1 cellular context compared by ENCODE assay signal in genomic region chr1:12618661-12619395, GRCh38.
TF ChIP-seq lines count a peak whose summit lies in the region.

No MANE protein-coding gene starts in this region.

TF ChIP-seq in HepG2, 621 proteins besides CTCF, POLR2A, EP300 and RAD21 (continued from another document and continues in another):
- TF ChIP-seq STAT6 (CRISPR knock-in tag; IDR thresholded peaks at IDR 0.05; ENCODE audit: borderline replicate concordance) (no peak), ZNF724P (CRISPR knock-in tag; IDR thresholded peaks at IDR 0.05; ENCODE audit: borderline replicate concordance) (peak; percentile 81; the same call in 1 of the 2 replicates), AGO2 (optimal IDR thresholded peaks at IDR 0.05; ENCODE audit: low read depth, low read length) (no peak), KLF12 (CRISPR knock-in tag; IDR thresholded peaks at IDR 0.05; ENCODE audit: borderline replicate concordance) (no peak), ZNF615 (CRISPR knock-in tag; IDR thresholded peaks at IDR 0.05; ENCODE audit: borderline replicate concordance) (0 out of 2 replicates have a peak, but pooled peaks have one; percentile 41), E2F1 (CRISPR knock-in tag; IDR thresholded peaks at IDR 0.05) (no peak), PBX3 (CRISPR knock-in tag; IDR thresholded peaks at IDR 0.05; ENCODE audit: borderline replicate concordance) (0 out of 2 replicates have a peak, but pooled peaks have one; percentile 12), SKIL (CRISPR knock-in tag; IDR thresholded peaks at IDR 0.05; ENCODE audit: borderline replicate concordance) (peak; percentile 99), ZBTB39 (CRISPR knock-in tag; IDR thresholded peaks at IDR 0.05) (no peak; the same call in none of the 2 replicates), DMTF1 (CRISPR knock-in tag; IDR thresholded peaks at IDR 0.05) (no peak), ZNF768 (CRISPR knock-in tag; IDR thresholded peaks at IDR 0.05) (peak; percentile 75), HNF1A (IDR thresholded peaks at IDR 0.05; ENCODE audit: low read depth) (peak; percentile 31; the same call in 1 of the 2 replicates), HNF1A (CRISPR knock-in tag; IDR thresholded peaks at IDR 0.05; ENCODE audit: borderline replicate concordance) (no peak; the same call in 1 of the 2 replicates), ZNF235 (CRISPR knock-in tag; IDR thresholded peaks at IDR 0.05; ENCODE audit: borderline replicate concordance) (no peak), ZBTB21 (CRISPR knock-in tag; IDR thresholded peaks at IDR 0.05) (0 out of 2 replicates have a peak, but pooled peaks have one; percentile 46), PITX1 (CRISPR knock-in tag; IDR thresholded peaks at IDR 0.05) (peak; percentile 86), PTBP1 (IDR thresholded peaks at IDR 0.05; ENCODE audit: low read depth, low read length, poor library complexity, severe bottlenecking) (no peak), ZNF496 (CRISPR knock-in tag; IDR thresholded peaks at IDR 0.05; ENCODE audit: insufficient replicate concordance) (no peak), HNRNPL (IDR thresholded peaks at IDR 0.05; ENCODE audit: low read depth, low read length) (peak; percentile 54; the same call in 1 of the 2 replicates), ZBTB20 (CRISPR knock-in tag; IDR thresholded peaks at IDR 0.05; ENCODE audit: borderline replicate concordance, low read depth) (no peak; the same call in none of the 2 replicates), ZFP62 (CRISPR knock-in tag; IDR thresholded peaks at IDR 0.05) (no peak), ZNF343 (CRISPR knock-in tag; IDR thresholded peaks at IDR 0.05) (no peak), AKNA (CRISPR knock-in tag; IDR thresholded peaks at IDR 0.05; ENCODE audit: borderline replicate concordance) (no peak), ZNF761 (CRISPR knock-in tag; conservative IDR thresholded peaks at IDR 0.05) (no peak), SP1 (IDR thresholded peaks at IDR 0.05) (no peak), SP1 (CRISPR knock-in tag; IDR thresholded peaks at IDR 0.05) (peak; percentile 48), ZBTB37 (CRISPR knock-in tag; IDR thresholded peaks at IDR 0.05) (no peak), KDM4B (CRISPR knock-in tag; IDR thresholded peaks at IDR 0.05) (peak; percentile 86), NR2F6 (IDR thresholded peaks at IDR 0.05) (peak; percentile 88), NR2F6 (CRISPR knock-in tag; IDR thresholded peaks at IDR 0.05) (peak; percentile 90), NRL (CRISPR knock-in tag; IDR thresholded peaks at IDR 0.05; ENCODE audit: borderline replicate concordance) (no peak), ELF3 (CRISPR knock-in tag; IDR thresholded peaks at IDR 0.05) (peak; percentile 94), ATM (IDR thresholded peaks at IDR 0.05; ENCODE audit: borderline replicate concordance) (no peak), ZNF143 (CRISPR knock-in tag; IDR thresholded peaks at IDR 0.05) (peak; percentile 74)
